1 cellular context compared by ENCODE assay signal in genomic region chr1:112548540-112548939, GRCh38.
TF ChIP-seq lines count a peak whose summit lies in the region.

No MANE protein-coding gene starts in this region.

TF ChIP-seq in HEK293, 187 proteins besides CTCF, POLR2A, EP300 and RAD21 (continued from another document):
- TF ChIP-seq HOXD13 (CRISPR knock-in tag; IDR thresholded peaks at IDR 0.05; ENCODE audit: borderline replicate concordance) = no peak
- no peak for TF ChIP-seq ZNF398 (tag by site-specific recombination; IDR thresholded peaks at IDR 0.05)
- TF ChIP-seq TRIM28 (IDR thresholded peaks at IDR 0.05; ENCODE audit: borderline replicate concordance, low read length) = 0 out of 2 replicates have a peak, but pooled peaks have one; percentile 64
- no peak for TF ChIP-seq GFI1B (tag by site-specific recombination; IDR thresholded peaks at IDR 0.05)
- TF ChIP-seq ZNF10 (tag by site-specific recombination; IDR thresholded peaks at IDR 0.05) = no peak
- TF ChIP-seq ZNF660 (tag by site-specific recombination; IDR thresholded peaks at IDR 0.05) = no peak
- no peak for TF ChIP-seq ZNF155 (tag by site-specific recombination; IDR thresholded peaks at IDR 0.05)
- no peak for TF ChIP-seq ZNF404 (tag by site-specific recombination; IDR thresholded peaks at IDR 0.05)
- TF ChIP-seq ZNF157 (tag by site-specific recombination; IDR thresholded peaks at IDR 0.05) = no peak
- TF ChIP-seq YY2 (tag by site-specific recombination; IDR thresholded peaks at IDR 0.05) = no peak
- TF ChIP-seq ZNF701 (tag by site-specific recombination; IDR thresholded peaks at IDR 0.05) = no peak
- no peak for TF ChIP-seq ZNF112 (tag by site-specific recombination; IDR thresholded peaks at IDR 0.05)
TF ChIP-seq in HEK293: peak in this region for 8.
